Comparison of ENCODE assay signal across 8 cellular contexts in genomic region chr6:32153252-32153834, GRCh38. TPM values are rescaled to one million over a fixed set of nuclear protein-coding genes. Genes with fewer than 3 reads are reported as not detected.
DNase-seq lines count a peak whose midpoint lies in the region; ATAC-seq, FAIRE-seq and TF ChIP-seq lines count a peak whose summit lies in the region.

No MANE protein-coding gene starts in this region.

- H4K20me1 ChIP-seq in endothelial cell of umbilical vein (replicated peaks; ENCODE audit: control insufficient read depth, extremely low read depth, insufficient read depth, low read length) = no peaks in the 10 kb centered on the region

- POLR2A ChIA-PET in endothelial cell of umbilical vein (lab: Charles Lee) = no interaction called here

- no peaks in the 10 kb centered on the region for H3K9me3 Mint-ChIP-seq in T-helper 2 cell treated with Interferon-gamma antibody and Interleukin-4, amounts not matched to agents 5 μg/mL and 100 μg/mL, for 36 hours

- dilution Hi-C loops in endothelial cell of umbilical vein (cut with MboI; ENCODE audit: extremely low pct_ligation_motif_present, low sequenced_read_pairs) = no loop called here

- peak overlapping the region; percentile 40 for H3K4me2 ChIP-seq in endothelial cell of umbilical vein (ENCODE audit: insufficient read depth, low read length)

- peaks cover 4% of the 10 kb centered on the region for H3K79me2 ChIP-seq in endothelial cell of umbilical vein (ENCODE audit: control insufficient read depth, insufficient read depth, low read length)

- H3K27me3 ChIP-seq in endothelial cell of umbilical vein (ENCODE audit: control insufficient read depth in 2 of 2, insufficient read depth in 2 of 2, low read length in 2 of 2) (peaks cover 4 to 8% of the 10 kb centered on the region in 2 experiments), muscle layer of duodenum (ENCODE audit: low read depth, low read length) (no peaks in the 10 kb centered on the region)

- FAIRE-seq in endothelial cell of umbilical vein (lab: Jason Lieb, UNC) = no peak

- peak overlapping the region; percentile 41 to 71 (median 60) for H3K4me3 ChIP-seq in endothelial cell of umbilical vein (replicated peaks in 1 of 3; ENCODE audit: insufficient read depth in 1 of 3, low read depth in 1 of 3, low read length in 3 of 3)
- H3K4me3 ChIP-seq in muscle layer of duodenum (ENCODE audit: low read depth in 1 of 2, low read length in 2 of 2) = peak overlapping the region; percentile 86 to 93

- peak in 1 of 2 donors; percentile 16 for TF ChIP-seq CTCF in endothelial cell of umbilical vein (IDR thresholded peaks at IDR 0.05; ENCODE audit: extremely low read depth in 1 of 2, insufficient read depth in 1 of 2, low read depth in 1 of 2, low read length in 2 of 2)

- no peak overlapping the region for H3K27ac Mint-ChIP-seq in T-helper 2 cell treated with Interferon-gamma antibody and Interleukin-4, amounts not matched to agents 5 μg/mL and 100 μg/mL, for 36 hours

- BruUV-seq in endothelial cell of umbilical vein (replicated peaks; lab: Mats Ljungman, UMichigan) = no TSS peak

- CTCF ChIA-PET in endothelial cell of umbilical vein (lab: Charles Lee) = interaction anchor here (0.7 to 1.0 kb wide), 3 partner anchors 12 to 34 kb away, joined by 3 to 5 read pairs (median 5); no protein-coding TSS in a partner anchor

- peak overlapping the region; percentile 99 for H3K4me3 Mint-ChIP-seq in T-helper 2 cell treated with Interferon-gamma antibody and Interleukin-4, amounts not matched to agents 5 μg/mL and 100 μg/mL, for 36 hours

- intact Hi-C loops in endothelial cell of umbilical vein (cut with micrococcal nuclease) = no loop called here
- intact Hi-C loops in posterior vena cava (cut with DNase I) = no loop called here

- no peak for TF ChIP-seq POLR2A in endothelial cell of umbilical vein (IDR thresholded peaks at IDR 0.05; ENCODE audit: low read depth, low read length)

- peak overlapping the region; percentile 64 for H3K9ac ChIP-seq in endothelial cell of umbilical vein (replicated peaks; ENCODE audit: extremely low read depth, insufficient read depth, low read length)

- H3K27ac ChIP-seq in endothelial cell of umbilical vein (ENCODE audit: insufficient read depth, low read depth, low read length) (peak overlapping the region; percentile 51), muscle layer of duodenum (ENCODE audit: low read length) (peak overlapping the region; percentile 82)

- H2AFZ ChIP-seq in endothelial cell of umbilical vein (ENCODE audit: low read depth, low read length) = peak overlapping the region; percentile 76

- peaks cover 3% of the 10 kb centered on the region for H3K36me3 Mint-ChIP-seq in T-helper 2 cell treated with Interferon-gamma antibody and Interleukin-4, amounts not matched to agents 5 μg/mL and 100 μg/mL, for 36 hours (ENCODE audit: low read depth)

- DNase-seq in T-helper 2 cell treated with Interferon-gamma antibody and Interleukin-4, amounts not matched to agents 5 μg/mL and 100 μg/mL, for 36 hours (ENCODE audit: low spot score) = no peak
- DNase-seq in T-helper 2 cell = no peak
- peak; percentile 64 for DNase-seq in SHP77 treated with DMSO at 0.1 percent for 48 hours (lab: John Stamatoyannopoulos, UW)
- DNase-seq in endothelial cell of umbilical vein (ENCODE audit: low read depth, low spot score) = peak; percentile 47
- DNase-seq in NCI-H1105 (lab: John Stamatoyannopoulos, UW) = no peak
- no peak for DNase-seq in posterior vena cava (ENCODE audit: low spot score)

- H3K4me1 ChIP-seq in endothelial cell of umbilical vein (ENCODE audit: control insufficient read depth, extremely low read depth, insufficient read depth, low read length) (peaks cover 24% of the 10 kb centered on the region), muscle layer of duodenum (ENCODE audit: control insufficient read depth in 1 of 2, insufficient read depth in 2 of 2, low read length in 2 of 2) (peaks cover 6 to 48% of the 10 kb centered on the region in 2 donors)

- H3K36me3 ChIP-seq in endothelial cell of umbilical vein (ENCODE audit: control insufficient read depth in 2 of 2, extremely low read depth in 1 of 2, insufficient read depth in 2 of 2, low read length in 2 of 2) (peaks cover 0 to 5% of the 10 kb centered on the region in 2 experiments), muscle layer of duodenum (ENCODE audit: control insufficient read depth in 1 of 2, insufficient read depth in 2 of 2, low read length in 2 of 2) (peaks cover 16 to 31% of the 10 kb centered on the region in 2 donors)

- no peaks in the 10 kb centered on the region for H3K9me1 ChIP-seq in endothelial cell of umbilical vein (replicated peaks; ENCODE audit: control insufficient read depth, extremely low read depth, insufficient read depth, low read length)

- H3K27me3 Mint-ChIP-seq in T-helper 2 cell treated with Interferon-gamma antibody and Interleukin-4, amounts not matched to agents 5 μg/mL and 100 μg/mL, for 36 hours (ENCODE audit: low read depth) = peaks cover 41% of the 10 kb centered on the region

- peaks cover 24% of the 10 kb centered on the region for H3K4me1 Mint-ChIP-seq in T-helper 2 cell treated with Interferon-gamma antibody and Interleukin-4, amounts not matched to agents 5 μg/mL and 100 μg/mL, for 36 hours (ENCODE audit: low read depth)

- no peaks in the 10 kb centered on the region for H3K9me3 ChIP-seq in endothelial cell of umbilical vein (replicated peaks; ENCODE audit: control insufficient read depth, insufficient read depth, low read length)
- H3K9me3 ChIP-seq in muscle layer of duodenum (ENCODE audit: control insufficient read depth in 1 of 2, low read length in 2 of 2) = no peaks in the 10 kb centered on the region

- ATAC-seq in HG03025 (IDR thresholded peaks at IDR 0.05; ENCODE audit: low FRiP score, unreplicated experiment) = no peak

TF ChIP-seq in endothelial cell of umbilical vein, 7 proteins besides CTCF, POLR2A, EP300 and RAD21 (continues in another document):
- no peak for TF ChIP-seq FOS (IDR thresholded peaks at IDR 0.05; ENCODE audit: borderline replicate concordance, insufficient read depth, low read length)
- TF ChIP-seq JUN (IDR thresholded peaks at IDR 0.05; ENCODE audit: borderline replicate concordance, insufficient read depth, insufficient read length, low read depth) = no peak

RNA-seq across cellular contexts. Expression of gene PPT2, which starts 0.6 kb away (rescaled TPM):
- total RNA-seq in endothelial cell of umbilical vein = 27.2 and 27.6 TPM in 2 replicates
- 44.6 and 47.3 TPM in 2 replicates for polyA plus RNA-seq in endothelial cell of umbilical vein
- 27.2 and 31.8 TPM in 2 replicates for polyA plus RNA-seq in endothelial cell of umbilical vein (2011; cell fraction: cytosol; rRNA removed)
- 64.0 and 71.2 TPM in 2 replicates for polyA plus RNA-seq in endothelial cell of umbilical vein (2011; cell fraction: nucleus; rRNA removed)
- polyA plus RNA-seq in endothelial cell of umbilical vein (2012) = 18.1 and 18.9 TPM in 2 replicates
- 34.7 and 48.9 TPM in 2 replicates for polyA minus RNA-seq in endothelial cell of umbilical vein
- 26.2 TPM for polyA minus RNA-seq in endothelial cell of umbilical vein (2011; cell fraction: cytosol; rRNA and poly(A)+ RNA removed)
- 20.8 and 23.4 TPM in 2 replicates for polyA minus RNA-seq in endothelial cell of umbilical vein (2011; cell fraction: nucleus; rRNA and poly(A)+ RNA removed)
- total RNA-seq in posterior vena cava = 10 to 100 TPM; 14.2 to 18.4 TPM

RNA-seq across cellular contexts. Expression of gene PRRT1, which starts 1.6 kb away (rescaled TPM):
- total RNA-seq in endothelial cell of umbilical vein = 0.76 and 1.3 TPM in 2 replicates
- polyA plus RNA-seq in endothelial cell of umbilical vein = 0.38 and 0.55 TPM in 2 replicates
- 0.13 and 0.28 TPM in 2 replicates for polyA plus RNA-seq in endothelial cell of umbilical vein (2011; cell fraction: cytosol; rRNA removed)
- 1.1 and 1.3 TPM in 2 replicates for polyA plus RNA-seq in endothelial cell of umbilical vein (2011; cell fraction: nucleus; rRNA removed)
- 0.58 and 1.1 TPM in 2 replicates for polyA plus RNA-seq in endothelial cell of umbilical vein (2012)
- 0.11 TPM in 1 of 2 replicates, not detected in the other for polyA minus RNA-seq in endothelial cell of umbilical vein
- polyA minus RNA-seq in endothelial cell of umbilical vein (2011; cell fraction: cytosol; rRNA and poly(A)+ RNA removed) = not detected
- 0.24 TPM in 1 of 2 replicates, not detected in the other for polyA minus RNA-seq in endothelial cell of umbilical vein (2011; cell fraction: nucleus; rRNA and poly(A)+ RNA removed)
- 1 to 10 TPM; 2.6 to 3.6 TPM for total RNA-seq in posterior vena cava

RNA-seq across cellular contexts. Expression of gene EGFL8, which starts 11.1 kb away (rescaled TPM):
- total RNA-seq in endothelial cell of umbilical vein (12.6 and 13.6 TPM in 2 replicates), posterior vena cava (10 to 100 TPM; 16.9 to 19.2 TPM)
- polyA plus RNA-seq in endothelial cell of umbilical vein = 9.0 and 9.8 TPM in 2 replicates
- 1.9 and 2.7 TPM in 2 replicates for polyA plus RNA-seq in endothelial cell of umbilical vein (2011; cell fraction: cytosol; rRNA removed)
- polyA plus RNA-seq in endothelial cell of umbilical vein (2011; cell fraction: nucleus; rRNA removed) = 43.1 and 59.9 TPM in 2 replicates
- polyA plus RNA-seq in endothelial cell of umbilical vein (2012) = 5.2 and 6.2 TPM in 2 replicates
- 0.96 and 3.0 TPM in 2 replicates for polyA minus RNA-seq in endothelial cell of umbilical vein
- 1.7 TPM for polyA minus RNA-seq in endothelial cell of umbilical vein (2011; cell fraction: cytosol; rRNA and poly(A)+ RNA removed)
- 3.9 and 4.4 TPM in 2 replicates for polyA minus RNA-seq in endothelial cell of umbilical vein (2011; cell fraction: nucleus; rRNA and poly(A)+ RNA removed)

RNA-seq across cellular contexts. Expression of gene AGPAT1, which starts 22.5 kb away (rescaled TPM):
- total RNA-seq in endothelial cell of umbilical vein = 38.4 and 45.1 TPM in 2 replicates
- 132 and 151 TPM in 2 replicates for polyA plus RNA-seq in endothelial cell of umbilical vein
- 82.0 and 86.7 TPM in 2 replicates for polyA plus RNA-seq in endothelial cell of umbilical vein (2011; cell fraction: cytosol; rRNA removed)
- 47.2 and 48.4 TPM in 2 replicates for polyA plus RNA-seq in endothelial cell of umbilical vein (2011; cell fraction: nucleus; rRNA removed)
- polyA plus RNA-seq in endothelial cell of umbilical vein (2012) = 45.3 and 54.1 TPM in 2 replicates
- polyA minus RNA-seq in endothelial cell of umbilical vein = 103 and 106 TPM in 2 replicates
- polyA minus RNA-seq in endothelial cell of umbilical vein (2011; cell fraction: cytosol; rRNA and poly(A)+ RNA removed) = 66.5 TPM
- 14.9 and 16.2 TPM in 2 replicates for polyA minus RNA-seq in endothelial cell of umbilical vein (2011; cell fraction: nucleus; rRNA and poly(A)+ RNA removed)
- total RNA-seq in posterior vena cava = 10 to 100 TPM; 42.0 to 53.3 TPM

RNA-seq across cellular contexts. Expression of gene FKBPL, which starts 23.3 kb away (rescaled TPM):
- 5.2 and 6.0 TPM in 2 replicates for total RNA-seq in endothelial cell of umbilical vein
- polyA plus RNA-seq in endothelial cell of umbilical vein = 3.4 and 3.5 TPM in 2 replicates
- polyA plus RNA-seq in endothelial cell of umbilical vein (2011; cell fraction: cytosol; rRNA removed) = 3.8 and 4.4 TPM in 2 replicates
- 2.7 and 3.0 TPM in 2 replicates for polyA plus RNA-seq in endothelial cell of umbilical vein (2011; cell fraction: nucleus; rRNA removed)
- polyA plus RNA-seq in endothelial cell of umbilical vein (2012) = 3.3 and 4.7 TPM in 2 replicates
- 1.7 and 3.2 TPM in 2 replicates for polyA minus RNA-seq in endothelial cell of umbilical vein
- polyA minus RNA-seq in endothelial cell of umbilical vein (2011; cell fraction: cytosol; rRNA and poly(A)+ RNA removed) = 1.4 TPM
- 1.2 TPM in 2 replicates for polyA minus RNA-seq in endothelial cell of umbilical vein (2011; cell fraction: nucleus; rRNA and poly(A)+ RNA removed)
- total RNA-seq in posterior vena cava = 1 to 10 TPM; 2.0 to 2.8 TPM

Comparison
In these comparisons a context has a peak if more than half of its experiments do, and no peak if none do; other contexts are left out.
1. DNase-seq: peak in SHP77 treated with DMSO at 0.1 percent for 48 hours (single experiment) and endothelial cell of umbilical vein (single experiment); none in T-helper 2 cell treated with Interferon-gamma antibody and Interleukin-4, amounts not matched to agents 5 μg/mL and 100 μg/mL, for 36 hours (single experiment), T-helper 2 cell (0 of 5), NCI-H1105 (single experiment) and posterior vena cava (single experiment).